In the genomic region with DNA sequence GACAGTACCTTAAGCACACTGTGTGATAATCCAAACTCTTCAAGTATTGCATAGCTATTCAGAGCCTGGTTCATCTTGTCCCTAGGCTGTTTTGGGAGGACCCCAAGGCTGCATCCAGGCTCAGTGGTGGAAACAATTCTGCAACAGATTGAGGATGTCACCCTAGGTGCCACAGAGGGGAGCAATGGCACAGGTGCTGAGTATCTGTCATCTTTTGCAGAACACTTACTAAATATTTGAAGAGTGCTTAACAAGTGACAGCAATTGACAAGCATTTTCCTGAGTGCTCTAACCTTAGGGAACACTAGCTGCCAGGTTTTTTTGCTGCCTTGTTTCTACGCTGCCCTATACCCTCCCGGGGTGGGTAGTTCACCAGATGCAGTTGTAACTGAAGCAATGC, we compare ENCODE assay signal across 13 cellular contexts. TPM values are rescaled to one million over a fixed set of nuclear protein-coding genes. Genes with fewer than 3 reads are reported as not detected.
DNase-seq lines count a peak whose midpoint lies in the region; ATAC-seq, FAIRE-seq and TF ChIP-seq lines count a peak whose summit lies in the region.
"Had no signal": no experiment of that assay in that cellular context is flagged by ENCODE, and none has a peak within 500 bp of the region (broad histone marks: within the 10 kb centered on the region; RNA-seq: fewer than 3 reads in every experiment).

No MANE protein-coding gene starts in this region.

- H3K79me2 ChIP-seq in Loucy (ENCODE audit: insufficient read depth, low read length): peaks cover 64% of the 10 kb centered on the region

- no peaks in the 10 kb centered on the region for H3K9me2 ChIP-seq in Loucy (replicated peaks; ENCODE audit: low read depth, low read length)

- H3K9ac ChIP-seq in Loucy (ENCODE audit: low read depth, low read length, poor library complexity, severe bottlenecking) (peak overlapping the region; percentile 84), colonic mucosa (ENCODE audit: low read depth in 2 of 2, low read length in 2 of 2) (peak overlapping the region; percentile 41 to 65)

- FAIRE-seq in GM12892 (lab: Jason Lieb, UNC): no peak
- FAIRE-seq: A549 had no signal

- H3K4me3 ChIP-seq in Loucy (ENCODE audit: low read length, poor library complexity, severe bottlenecking): peak overlapping the region; percentile 80
- H3K4me3 ChIP-seq in colonic mucosa: no peak overlapping the region
- no peak overlapping the region for H3K4me3 ChIP-seq in gastrocnemius medialis
- H3K4me3 ChIP-seq: A549 had no signal

- TF ChIP-seq CTCF in Loucy (conservative IDR thresholded peaks at IDR 0.05; ENCODE audit: low read length) (no peak), colonic mucosa (IDR thresholded peaks at IDR 0.05) (no peak), gastrocnemius medialis (IDR thresholded peaks at IDR 0.05 in 4 of 5, conservative IDR thresholded peaks at IDR 0.05 in 1 of 5) (no peak)

- DNase-seq in NCI-H510A treated with DMSO at 0.1 percent for 48 hours (lab: John Stamatoyannopoulos, UW): peak; percentile 52
- DNase-seq in NCI-H510A (lab: John Stamatoyannopoulos, UW): no peak
- DNase-seq in colonic mucosa: no peak
- DNase-seq in gastrocnemius medialis: no peak
- no peak for DNase-seq in Kasumi-1 (lab: John Stamatoyannopoulos, UW)
- DNase-seq in GM12892 (ENCODE audit: insufficient read length): no peak
- DNase-seq: H9, NCI-H1048 had no signal

- H3K27ac ChIP-seq in colonic mucosa (peak overlapping the region; percentile 71), gastrocnemius medialis (peak overlapping the region in 3 of 4 donors; percentile 45 to 65 (median 54))
- H3K27ac ChIP-seq: A549 had no signal

- in situ Hi-C loops in gastrocnemius medialis (cut with MboI; ENCODE audit: low sequenced_read_pairs in 4 of 4): no loop called here

- H3F3A ChIP-seq in Loucy (ENCODE audit: low read depth): peaks cover 14% of the 10 kb centered on the region

- H3K9me3 ChIP-seq in Loucy (ENCODE audit: insufficient read depth, low read depth, low read length) (no peaks in the 10 kb centered on the region), colonic mucosa (no peaks in the 10 kb centered on the region), gastrocnemius medialis (no peaks in the 10 kb centered on the region)
- H3K9me3 ChIP-seq: A549, thoracic aorta had no signal

- H3K4me1 ChIP-seq in Loucy (ENCODE audit: insufficient read depth, low read length, poor library complexity, severe bottlenecking) (peaks cover 88% of the 10 kb centered on the region), colonic mucosa (no peaks in the 10 kb centered on the region), gastrocnemius medialis (peaks cover 4 to 19% of the 10 kb centered on the region in 2 donors)

- ATAC-seq in gastrocnemius medialis: no peak
- ATAC-seq in GM18861 (IDR thresholded peaks at IDR 0.05; ENCODE audit: unreplicated experiment): no peak
- ATAC-seq: Panc1 had no signal

- peaks cover 23% of the 10 kb centered on the region for H4K20me1 ChIP-seq in Loucy (ENCODE audit: insufficient read depth, low read length, poor library complexity, severe bottlenecking)

- H2AFZ ChIP-seq in Loucy (ENCODE audit: low read length): no peak overlapping the region

- intact Hi-C loops in colonic mucosa (cut with DNase I): no loop called here
- intact Hi-C loops in gastrocnemius medialis (cut with DNase I; ENCODE audit: low total_unique reads): no loop called here

- peaks cover 2% of the 10 kb centered on the region; the same call in 1 of the 2 replicates for H3K36me3 ChIP-seq in Loucy (ENCODE audit: insufficient read depth, low read length)
- no peaks in the 10 kb centered on the region for H3K36me3 ChIP-seq in colonic mucosa
- H3K36me3 ChIP-seq in gastrocnemius medialis: no peaks in the 10 kb centered on the region
- H3K36me3 ChIP-seq: thoracic aorta had no signal

- H3K4me2 ChIP-seq in Loucy (ENCODE audit: low read depth, low read length, poor library complexity, severe bottlenecking): peak overlapping the region; percentile 92
- H3K4me2 ChIP-seq: A549 had no signal

- TF ChIP-seq POLR2A in gastrocnemius medialis (IDR thresholded peaks at IDR 0.05): no peak
- TF ChIP-seq POLR2A in GM12892 (IDR thresholded peaks at IDR 0.05; ENCODE audit: low read depth, low read length): no peak

- H3K27me3 ChIP-seq in Loucy (ENCODE audit: insufficient read depth, low read length, poor library complexity, severe bottlenecking): no peaks in the 10 kb centered on the region
- no peaks in the 10 kb centered on the region for H3K27me3 ChIP-seq in colonic mucosa
- no peaks in the 10 kb centered on the region for H3K27me3 ChIP-seq in gastrocnemius medialis

RNA-seq across cellular contexts. Expression of gene STARD5, which starts 27.7 kb away (rescaled TPM):
- total RNA-seq in colonic mucosa: 10 to 100 TPM; 34.7 to 38.7 TPM
- 1 to 10 TPM in 1 of 4 donors, under 1 TPM in 3; 0.36 to 1.7 (median 0.63) TPM for total RNA-seq in gastrocnemius medialis
- polyA plus RNA-seq in GM12892 (2012; ENCODE audit: missing spikeins): 4.0 TPM

Comparison
In these comparisons a context has a peak if more than half of its experiments do, and no peak if none do; other contexts are left out.
1. RNA of gene STARD5, which starts 27.7 kb away (total RNA-seq): 34.7 to 38.7 TPM in colonic mucosa; 0.36 to 1.7 TPM in gastrocnemius medialis; every median in the first group is over 10 times any median in the second.